ENCODE assay signal across 17 cellular contexts in the genomic region with DNA sequence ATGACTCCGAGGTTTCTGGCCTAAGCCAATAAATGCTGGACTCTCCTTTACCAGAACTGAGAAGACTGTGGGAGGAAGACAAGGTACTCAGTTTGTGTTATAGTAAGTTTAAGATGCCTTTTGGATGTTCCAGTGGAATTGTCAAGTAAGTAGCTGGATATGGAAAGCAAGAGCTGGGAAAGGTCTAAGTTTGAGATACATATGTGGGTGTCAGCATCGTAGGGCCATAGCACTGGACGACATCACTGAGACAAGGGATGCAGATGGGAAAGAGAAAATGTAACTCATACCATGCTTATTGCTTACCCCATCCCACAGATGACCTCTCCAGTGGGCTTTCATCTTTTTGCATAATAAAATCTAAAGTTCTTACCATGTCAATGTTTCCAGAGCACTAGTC. TPM values are rescaled to one million over a fixed set of nuclear protein-coding genes. Genes with fewer than 3 reads are reported as not detected.
DNase-seq lines count a peak whose midpoint lies in the region; ATAC-seq and TF ChIP-seq lines count a peak whose summit lies in the region.
"Had no signal": no experiment of that assay in that cellular context is flagged by ENCODE, and none has a peak within 500 bp of the region (broad histone marks: within the 10 kb centered on the region; RNA-seq: fewer than 3 reads in every experiment).

No MANE protein-coding gene starts in this region.

- H3K27ac Mint-ChIP-seq in IgD-negative memory B cell (peak overlapping the region; percentile 43 to 69 (median 64)), T-helper 17 cell (peak overlapping the region; percentile 61), type B pancreatic cell (peak overlapping the region; percentile 38), Caco-2 (ENCODE audit: unreplicated experiment) (no peak overlapping the region)
- peak overlapping the region; percentile 50 for H3K27ac Mint-ChIP-seq in dendritic cell treated with granulocyte-macrophage colony-stimulating factor and Interleukin-4, amounts not matched to agents 40 ng/mL and 50 ng/mL, for 4 days

- no peaks in the 10 kb centered on the region for H3K27me3 ChIP-seq in Caco-2 (replicated peaks; ENCODE audit: control insufficient read depth, insufficient read depth, low read length)

- H3K4me3 ChIP-seq in Caco-2 (ENCODE audit: low read depth, low read length): no peak overlapping the region
- H3K4me3 ChIP-seq: SK-N-MC had no signal

- ATAC-seq in T-helper 17 cell: no peak

- H3K4me1 Mint-ChIP-seq in IgD-negative memory B cell: peaks cover 32 to 50% (median 42%) of the 10 kb centered on the region in 3 donors
- peaks cover 32% of the 10 kb centered on the region for H3K4me1 Mint-ChIP-seq in T-helper 17 cell
- peaks cover 76% of the 10 kb centered on the region for H3K4me1 Mint-ChIP-seq in dendritic cell treated with granulocyte-macrophage colony-stimulating factor and Interleukin-4, amounts not matched to agents 40 ng/mL and 50 ng/mL, for 4 days (ENCODE audit: low read depth)
- H3K4me1 Mint-ChIP-seq in type B pancreatic cell (ENCODE audit: unreplicated experiment): peaks cover 24% of the 10 kb centered on the region
- H3K4me1 Mint-ChIP-seq in Caco-2 (ENCODE audit: low read depth, unreplicated experiment): peaks cover 44% of the 10 kb centered on the region

- no peak overlapping the region for H3K4me3 Mint-ChIP-seq in IgD-negative memory B cell
- no peak overlapping the region for H3K4me3 Mint-ChIP-seq in T-helper 17 cell
- no peak overlapping the region for H3K4me3 Mint-ChIP-seq in dendritic cell treated with granulocyte-macrophage colony-stimulating factor and Interleukin-4, amounts not matched to agents 40 ng/mL and 50 ng/mL, for 4 days
- H3K4me3 Mint-ChIP-seq in type B pancreatic cell: no peak overlapping the region
- no peak overlapping the region for H3K4me3 Mint-ChIP-seq in Caco-2 (ENCODE audit: unreplicated experiment)
- H3K4me3 Mint-ChIP-seq: CD14-positive monocyte had no signal

- no peaks in the 10 kb centered on the region for H3K9me3 Mint-ChIP-seq in IgD-negative memory B cell
- no peaks in the 10 kb centered on the region for H3K9me3 Mint-ChIP-seq in dendritic cell treated with granulocyte-macrophage colony-stimulating factor and Interleukin-4, amounts not matched to agents 40 ng/mL and 50 ng/mL, for 4 days
- no peaks in the 10 kb centered on the region for H3K9me3 Mint-ChIP-seq in type B pancreatic cell
- no peaks in the 10 kb centered on the region for H3K9me3 Mint-ChIP-seq in Caco-2 (ENCODE audit: unreplicated experiment)

- H3K27me3 Mint-ChIP-seq in IgD-negative memory B cell (no peaks in the 10 kb centered on the region), T-helper 17 cell (no peaks in the 10 kb centered on the region), type B pancreatic cell (no peaks in the 10 kb centered on the region), Caco-2 (ENCODE audit: insufficient read depth, unreplicated experiment) (no peaks in the 10 kb centered on the region)
- no peaks in the 10 kb centered on the region for H3K27me3 Mint-ChIP-seq in dendritic cell treated with granulocyte-macrophage colony-stimulating factor and Interleukin-4, amounts not matched to agents 40 ng/mL and 50 ng/mL, for 4 days

- intact Hi-C loops in dendritic cell treated with granulocyte-macrophage colony-stimulating factor and Interleukin-4, amounts not matched to agents 40 ng/mL and 50 ng/mL, for 4 days (cut with micrococcal nuclease): no loop called here
- intact Hi-C loops in Caco-2 (cut with micrococcal nuclease; ENCODE audit: unreplicated experiment): no loop called here

- H3K9me3 ChIP-seq in T-helper 17 cell (ENCODE audit: control insufficient read depth, low read length, poor library complexity, severe bottlenecking) (no peaks in the 10 kb centered on the region), Caco-2 (no peaks in the 10 kb centered on the region)

- POLR2A ChIA-PET in Caco-2 (lab: Charles Lee): no interaction called here

- no TSS peak for BruUV-seq in Caco-2 (replicated peaks; lab: Mats Ljungman, UMichigan)

- no peak for TF ChIP-seq CTCF in type B pancreatic cell (conservative IDR thresholded peaks at IDR 0.05)
- no peak for TF ChIP-seq CTCF in Caco-2 (IDR thresholded peaks at IDR 0.05; ENCODE audit: insufficient read depth in 1 of 2, low read depth in 1 of 2, low read length in 1 of 2, severe bottlenecking in 1 of 2, unreplicated experiment in 1 of 2)

- peaks cover 25% of the 10 kb centered on the region for H3K4me1 ChIP-seq in Caco-2

- no peak for DNase-seq in T-helper 17 cell
- no peak for DNase-seq in type B pancreatic cell (ENCODE audit: extremely low spot score, unreplicated experiment)
- DNase-seq in kidney tubule cell (ENCODE audit: low spot score): no peak
- no peak for DNase-seq in NCI-H1436 treated with DMSO at 0.1 percent for 48 hours (lab: John Stamatoyannopoulos, UW)
- no peak for DNase-seq in Caco-2
- DNase-seq: ACHN, COR-L47, NCI-H1105, NCI-H187, NCI-H2107, NCI-H510A, NCI-H774, Right ventricle myocardium superior had no signal

- CTCF ChIA-PET in Caco-2 (lab: Charles Lee): no interaction called here

- H3K36me3 Mint-ChIP-seq in IgD-negative memory B cell (no peaks in the 10 kb centered on the region), T-helper 17 cell (ENCODE audit: low read depth) (no peaks in the 10 kb centered on the region), type B pancreatic cell (no peaks in the 10 kb centered on the region), Caco-2 (ENCODE audit: insufficient read depth, unreplicated experiment) (no peaks in the 10 kb centered on the region)
- H3K36me3 Mint-ChIP-seq in dendritic cell treated with granulocyte-macrophage colony-stimulating factor and Interleukin-4, amounts not matched to agents 40 ng/mL and 50 ng/mL, for 4 days (ENCODE audit: low read depth): no peaks in the 10 kb centered on the region
- H3K36me3 Mint-ChIP-seq: CD14-positive monocyte had no signal

- H3K36me3 ChIP-seq in Caco-2 (ENCODE audit: control insufficient read depth, insufficient read depth, low read length): no peaks in the 10 kb centered on the region; the same call in 1 of the 2 replicates

RNA-seq across cellular contexts. Expression of gene ZNF217, which starts 45.5 kb away (rescaled TPM):
- 29.9 TPM for polyA plus RNA-seq in IgD-negative memory B cell
- 10 to 100 TPM; 70.4 to 72.8 TPM for total RNA-seq in T-helper 17 cell
- 32.8 and 78.1 TPM in 2 replicates for total RNA-seq in type B pancreatic cell (ENCODE audit: low replicate concordance)
- total RNA-seq in Caco-2 (2022): 65.5 and 73.2 TPM in 2 replicates
